8 cellular contexts compared by ENCODE assay signal in genomic region chr12:4849024-4849594, GRCh38.
A peak's percentile ranks its signal among the peaks of the same experiment; 100 is the strongest.
DNase-seq lines count a peak whose midpoint lies in the region; ATAC-seq and TF ChIP-seq lines count a peak whose summit lies in the region.

No MANE protein-coding gene starts in this region.

- H3K4me3 ChIP-seq in tibial nerve = no peak overlapping the region

- no peaks in the 10 kb centered on the region for H3K9me3 ChIP-seq in tibial nerve

- 33 to 37% methylated on average over 12 of the region's 12 CpGs for WGBS in tibial nerve, 2 donors

- CTCF ChIA-PET in HEK293T (lab: Yijun Ruan, JAX) = interaction anchor here (0.5 to 1.4 kb wide), 17 partner anchors 9 to 563 kb away, joined by 3 to 10 read pairs (median 4); no protein-coding TSS in a partner anchor

- H3K36me3 ChIP-seq in tibial nerve = no peaks in the 10 kb centered on the region

- ATAC-seq in GM18909 (IDR thresholded peaks at IDR 0.05; ENCODE audit: poor library complexity, unreplicated experiment) = no peak
- no peak for ATAC-seq in GM21529 (IDR thresholded peaks at IDR 0.05; ENCODE audit: unreplicated experiment)

- POLR2A ChIA-PET in HEK293T (lab: Yijun Ruan, JAX) = no interaction called here

- no peak overlapping the region for H3K27ac ChIP-seq in tibial nerve

- peak in 4 of 5 experiments; percentile 15 to 91 (median 74) for TF ChIP-seq CTCF in tibial nerve (IDR thresholded peaks at IDR 0.05)

- no peaks in the 10 kb centered on the region for H3K4me1 ChIP-seq in tibial nerve

- H3K27me3 ChIP-seq in tibial nerve = no peaks in the 10 kb centered on the region

- no peak for TF ChIP-seq EP300 in tibial nerve (IDR thresholded peaks at IDR 0.05)

- TF ChIP-seq POLR2A in tibial nerve (IDR thresholded peaks at IDR 0.05) = no peak

- DNase-seq in NCI-H1436 (lab: John Stamatoyannopoulos, UW) (peak; percentile 5), NCI-H1436 treated with DMSO at 0.1 percent for 48 hours (lab: John Stamatoyannopoulos, UW) (no peak), HEK293T (ENCODE audit: extremely low spot score) (peak; percentile 52), SW480 (ENCODE audit: low spot score) (peak; percentile 51), germinal center (ENCODE audit: low spot score) (peak; percentile 68), tibial nerve (ENCODE audit: low spot score in 2 of 2) (no peak)

TF ChIP-seq in HEK293T, 16 proteins besides CTCF, POLR2A, EP300 and RAD21:
- TF ChIP-seq SUZ12 (IDR thresholded peaks at IDR 0.05) (no peak), SP1 (IDR thresholded peaks at IDR 0.05) (no peak), PKNOX1 (IDR thresholded peaks at IDR 0.05) (no peak), ARNT (IDR thresholded peaks at IDR 0.05) (no peak), BHLHE40 (IDR thresholded peaks at IDR 0.05; ENCODE audit: borderline replicate concordance) (no peak), NFRKB (IDR thresholded peaks at IDR 0.05) (no peak), FOXK2 (IDR thresholded peaks at IDR 0.05) (no peak), ZNF384 (IDR thresholded peaks at IDR 0.05) (no peak), L3MBTL2 (conservative IDR thresholded peaks at IDR 0.05) (no peak)

Comparison
In these comparisons a context has a peak if more than half of its experiments do, and no peak if none do; other contexts are left out.
1. DNase-seq: peak in NCI-H1436 (single experiment), HEK293T (single experiment), SW480 (single experiment) and germinal center (single experiment); none in NCI-H1436 treated with DMSO at 0.1 percent for 48 hours (single experiment) and tibial nerve (0 of 2).